8 cellular contexts compared by ENCODE assay signal in the genomic region with DNA sequence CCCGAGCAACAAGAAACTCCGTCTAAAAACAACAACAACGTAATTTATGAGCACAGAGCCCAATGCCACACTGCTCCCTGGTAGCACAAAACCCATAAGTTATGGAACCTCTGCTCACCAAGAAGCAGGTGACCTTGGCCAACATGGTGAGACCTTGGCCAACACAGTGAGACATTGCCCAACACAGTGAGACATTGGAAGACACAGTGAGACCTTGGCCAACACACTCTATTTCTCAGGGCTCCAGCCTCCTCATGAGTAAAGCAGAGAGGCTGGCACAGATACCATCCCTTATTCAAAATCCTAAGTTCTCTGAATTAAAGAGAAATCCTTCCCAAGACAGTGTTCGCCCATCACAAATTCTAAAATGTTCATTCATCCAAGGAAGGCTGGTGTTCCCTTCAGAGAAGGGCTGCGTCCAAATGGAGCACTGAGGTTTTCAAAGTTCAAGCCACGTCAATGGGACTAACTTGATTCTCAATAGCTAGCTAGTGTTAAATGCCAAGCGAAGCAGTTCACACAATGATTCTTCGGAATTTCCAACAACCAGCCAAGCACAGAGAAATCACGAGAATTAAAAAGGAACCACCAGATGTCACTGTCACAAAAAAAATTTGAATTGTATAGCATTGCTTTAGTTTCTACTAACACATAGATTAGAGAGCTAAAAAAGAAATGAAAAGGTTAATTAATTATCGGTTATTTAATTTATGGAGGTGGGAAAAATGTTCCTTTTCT. TPM values are rescaled to one million over a fixed set of nuclear protein-coding genes. Genes with fewer than 3 reads are reported as not detected.
DNase-seq lines count a peak whose midpoint lies in the region; ATAC-seq and TF ChIP-seq lines count a peak whose summit lies in the region.

No MANE protein-coding gene starts in this region.

- no peaks in the 10 kb centered on the region for H3K4me1 ChIP-seq in smooth muscle cell (ENCODE audit: low read depth)

- no peaks in the 10 kb centered on the region for H4K20me1 ChIP-seq in smooth muscle cell (ENCODE audit: low read depth)

- no peak overlapping the region for H3K4me3 Mint-ChIP-seq in CD14-positive monocyte

- H3K36me3 ChIP-seq in smooth muscle cell (ENCODE audit: low read depth) = no peaks in the 10 kb centered on the region

- peaks cover 3% of the 10 kb centered on the region for H3K4me1 Mint-ChIP-seq in CD14-positive monocyte

- H3K27me3 ChIP-seq in smooth muscle cell (ENCODE audit: low read depth) = no peaks in the 10 kb centered on the region

- no peak overlapping the region for H2AFZ ChIP-seq in smooth muscle cell (ENCODE audit: low read depth)

- 87% methylated on average over 10 of the region's 10 CpGs for WGBS in smooth muscle cell (ENCODE audit: low lambda C conversion rate)

- no peak overlapping the region for H3K4me2 ChIP-seq in smooth muscle cell

- peaks cover 0 to 2% (median 0%) of the 10 kb centered on the region in 7 donors for H3K9me3 Mint-ChIP-seq in CD14-positive monocyte

- intact Hi-C loops in CD14-positive monocyte (cut with micrococcal nuclease) = loop anchor here (5.0 to 10.0 kb wide), 2 partner anchors 327 to 330 kb away; no protein-coding TSS in a partner anchor

- H3K36me3 Mint-ChIP-seq in CD14-positive monocyte = no peaks in the 10 kb centered on the region

- H3K27ac ChIP-seq in smooth muscle cell (ENCODE audit: low read depth) = no peak overlapping the region

- H3K9me3 ChIP-seq in smooth muscle cell (replicated peaks; ENCODE audit: low read depth) = no peaks in the 10 kb centered on the region

- ATAC-seq in GM19455 (IDR thresholded peaks at IDR 0.05; ENCODE audit: unreplicated experiment) = peak; percentile 63
- no peak for ATAC-seq in GM21423 (IDR thresholded peaks at IDR 0.05; ENCODE audit: unreplicated experiment)

- H3K79me2 ChIP-seq in smooth muscle cell (ENCODE audit: low read depth) = no peaks in the 10 kb centered on the region

- H3K9ac ChIP-seq in smooth muscle cell (ENCODE audit: low read depth) = no peak overlapping the region

- H3K27me3 Mint-ChIP-seq in CD14-positive monocyte (ENCODE audit: low read depth in 3 of 3) = peaks cover 0 to 3% (median 0%) of the 10 kb centered on the region in 3 donors

- no peak for DNase-seq in CD14-positive monocyte (ENCODE audit: low spot score)
- peak; percentile 28 for DNase-seq in RKO (ENCODE audit: low spot score)
- peak; percentile 61 for DNase-seq in fibroblast of the aortic adventitia (ENCODE audit: low read depth)
- DNase-seq in smooth muscle cell (lab: John Stamatoyannopoulos, UW; ENCODE audit: unreplicated experiment) = no peak
- no peak for DNase-seq in SHP77 (lab: John Stamatoyannopoulos, UW)
- DNase-seq in NK-92 treated with Interleukin-12 subunit alpha and Interleukin-12 subunit beta, amount 100 ng/mL, for 24 hours (lab: John Stamatoyannopoulos, UW) = no peak

- no peak overlapping the region for H3K27ac Mint-ChIP-seq in CD14-positive monocyte

- H3K4me3 ChIP-seq in fibroblast of the aortic adventitia (ENCODE audit: low read depth, low read length) (no peak overlapping the region), smooth muscle cell (no peak overlapping the region)

- TF ChIP-seq CTCF in CD14-positive monocyte (IDR thresholded peaks at IDR 0.05) = peak; percentile 51
- TF ChIP-seq CTCF in fibroblast of the aortic adventitia (IDR thresholded peaks at IDR 0.05; ENCODE audit: insufficient read depth, low read length) = peak; percentile 36
- peak; percentile 37 for TF ChIP-seq CTCF in smooth muscle cell (IDR thresholded peaks at IDR 0.05; ENCODE audit: borderline replicate concordance, insufficient read depth, poor library complexity, severe bottlenecking)

- no peaks in the 10 kb centered on the region for H3F3A ChIP-seq in smooth muscle cell (ENCODE audit: low read depth)

RNA-seq across cellular contexts. Expression of a gene that starts 29.4 kb away (rescaled TPM):
- polyA plus RNA-seq in CD14-positive monocyte (1 to 10 TPM in 1 of 2 donors, under 1 TPM in 1; 0.87 to 3.1 TPM), smooth muscle cell (3.5 and 3.8 TPM in 2 replicates)
- total RNA-seq in fibroblast of the aortic adventitia (ENCODE audit: low replicate concordance) (8.2 and 22.1 TPM in 2 replicates), smooth muscle cell (12.1 and 13.3 TPM in 2 replicates)

Comparison
In these comparisons a context has a peak if more than half of its experiments do, and no peak if none do; other contexts are left out.
1. DNase-seq: peak in RKO (single experiment) and fibroblast of the aortic adventitia (single experiment); none in CD14-positive monocyte (single experiment), smooth muscle cell (single experiment), SHP77 (0 of 2) and NK-92 treated with Interleukin-12 subunit alpha and Interleukin-12 subunit beta, amount 100 ng/mL, for 24 hours (single experiment).
2. Peak in every context shown above with its lines, with median percentiles within 50 percentile points of each other: CTCF ChIP-seq.